Comparison of ENCODE assay signal across 10 cellular contexts in genomic region chr2:160338891-160339290, GRCh38.
DNase-seq lines count a peak whose midpoint lies in the region; ATAC-seq and TF ChIP-seq lines count a peak whose summit lies in the region.
"Had no signal": no experiment of that assay in that cellular context is flagged by ENCODE, and none has a peak within 500 bp of the region (broad histone marks: within the 10 kb centered on the region; RNA-seq: fewer than 3 reads in every experiment).

No MANE protein-coding gene starts in this region.

- H3K4ac ChIP-seq in IMR-90 (ENCODE audit: low read depth, low read length) = no peak overlapping the region

- H3K4me1 Mint-ChIP-seq in endodermal cell = peaks cover 33% of the 10 kb centered on the region

- ATAC-seq in IMR-90 (ENCODE audit: low read depth) (peak; percentile 49; the same call in 1 of the 2 replicates), left colon (no peak), HG03108 (IDR thresholded peaks at IDR 0.05; ENCODE audit: unreplicated experiment) (no peak)

- no peak overlapping the region for H2BK120ac ChIP-seq in IMR-90 (ENCODE audit: low read depth, low read length)

- in situ Hi-C loops in IMR-90 (cut with MboI; ENCODE audit: low sequenced_read_pairs) = no loop called here

- no peak overlapping the region for H3K4me3 Mint-ChIP-seq in endodermal cell

- peak overlapping the region; percentile 10 for H2AK5ac ChIP-seq in IMR-90 (ENCODE audit: low read depth, low read length)

- no peaks in the 10 kb centered on the region; the same call in 1 of the 2 replicates for H3K36me3 ChIP-seq in IMR-90 (ENCODE audit: control insufficient read depth, insufficient read depth, low read length)
- no peaks in the 10 kb centered on the region for H3K36me3 ChIP-seq in endodermal cell (ENCODE audit: control insufficient read depth, insufficient read depth, low read length)
- H3K36me3 ChIP-seq in subcutaneous abdominal adipose tissue (ENCODE audit: control insufficient read depth in 5 of 5, insufficient read depth in 5 of 5, low read length in 5 of 5) = no peaks in the 10 kb centered on the region

- no peak for TF ChIP-seq POLR2A in IMR-90 (IDR thresholded peaks at IDR 0.05; ENCODE audit: low read depth, low read length)

- DNase-seq in IMR-90 (peak; percentile 53), endodermal cell (peak; percentile 58), left colon (peak; percentile 13 to 36), kidney glomerular epithelial cell (lab: John Stamatoyannopoulos, UW) (no peak), NCI-H1694 (lab: John Stamatoyannopoulos, UW) (no peak)
- DNase-seq: activated CD8-positive, alpha-beta memory T cell treated with anti-CD3 and anti-CD28 coated beads for 24 hours; effector CD8-positive, alpha-beta T cell; NCI-H146 had no signal

- TF ChIP-seq CTCF in IMR-90 (conservative IDR thresholded peaks at IDR 0.05; ENCODE audit: low read depth, low read length) (no peak), endodermal cell (conservative IDR thresholded peaks at IDR 0.05) (no peak)

- POLR2A ChIA-PET in IMR-90 (lab: Charles Lee; ENCODE audit: unreplicated experiment) = no interaction called here

- H3K4me3 ChIP-seq in IMR-90 (ENCODE audit: insufficient read depth, low read depth, low read length) (no peak overlapping the region), endodermal cell (ENCODE audit: low read length) (no peak overlapping the region), subcutaneous abdominal adipose tissue (ENCODE audit: low read depth in 1 of 5, low read length in 5 of 5) (no peak overlapping the region)

- no peak overlapping the region for H2AFZ ChIP-seq in IMR-90 (replicated peaks; ENCODE audit: low read length, poor library complexity)

- TF ChIP-seq RAD21 in IMR-90 (IDR thresholded peaks at IDR 0.05; ENCODE audit: low read length) = no peak

- H3K18ac ChIP-seq in IMR-90 (ENCODE audit: low read depth, low read length) = no peak overlapping the region

- intact Hi-C loops in IMR-90 (cut with micrococcal nuclease) = no loop called here
- intact Hi-C loops in left colon (cut with DNase I, micrococcal nuclease) = no loop called here

- H3K4me1 ChIP-seq in IMR-90 (ENCODE audit: control insufficient read depth, insufficient read depth, low read length) (peaks cover 26% of the 10 kb centered on the region), endodermal cell (ENCODE audit: control insufficient read depth, insufficient read depth, low read length) (peaks cover 12% of the 10 kb centered on the region), subcutaneous abdominal adipose tissue (ENCODE audit: control insufficient read depth in 5 of 5, insufficient read depth in 5 of 5, low read length in 5 of 5) (peaks cover 2 to 26% (median 7%) of the 10 kb centered on the region in 5 donors)

- 0 out of 2 replicates have a peak overlapping the region, but pooled peaks have one; percentile 38 for H3K9ac ChIP-seq in IMR-90 (ENCODE audit: low read depth, low read length)
- no peak overlapping the region for H3K9ac ChIP-seq in endodermal cell (ENCODE audit: extremely low read depth, low read length, poor library complexity, severe bottlenecking)
- no peak overlapping the region for H3K9ac ChIP-seq in subcutaneous abdominal adipose tissue (ENCODE audit: low read length in 5 of 5)

- H2BK5ac ChIP-seq in IMR-90 (ENCODE audit: low read depth, low read length, poor library complexity, severe bottlenecking) = no peak overlapping the region

- no peak overlapping the region for H4K91ac ChIP-seq in IMR-90 (ENCODE audit: insufficient read depth, low read depth, low read length)

- H4K5ac ChIP-seq in IMR-90 (ENCODE audit: low read depth, low read length) = no peak overlapping the region

- no peak overlapping the region for H2BK15ac ChIP-seq in IMR-90 (ENCODE audit: low read depth, low read length)

- no peak overlapping the region; the same call in 1 of the 2 replicates for H3K14ac ChIP-seq in IMR-90 (replicated peaks; ENCODE audit: low read depth, low read length)

- no peak overlapping the region for H3K56ac ChIP-seq in IMR-90 (ENCODE audit: extremely low read depth, insufficient read depth, low read length)

- H2BK20ac ChIP-seq in IMR-90 (ENCODE audit: low read depth, low read length) = no peak overlapping the region

- no peak overlapping the region for H4K8ac ChIP-seq in IMR-90 (ENCODE audit: low read depth in 2 of 2, low read length in 2 of 2)

- H3K27me3 ChIP-seq in IMR-90 (ENCODE audit: control insufficient read depth, insufficient read depth, low read length) = no peaks in the 10 kb centered on the region
- no peaks in the 10 kb centered on the region for H3K27me3 ChIP-seq in endodermal cell (ENCODE audit: control insufficient read depth, insufficient read depth, low read length, poor library complexity, severe bottlenecking)
- no peaks in the 10 kb centered on the region for H3K27me3 ChIP-seq in subcutaneous abdominal adipose tissue (ENCODE audit: control insufficient read depth in 5 of 5, insufficient read depth in 4 of 5, low read length in 5 of 5)

- no peak overlapping the region for H3K4me2 ChIP-seq in IMR-90 (ENCODE audit: low read depth, low read length)

- BruUV-seq in IMR-90 (replicated peaks; lab: Mats Ljungman, UMichigan) = no TSS peak

- WGBS in IMR-90 (ENCODE audit: extremely low coverage in 2 of 2, insufficient read length in 1 of 2), 2 experiments = no CpG with 5 or more reads among the region's 2 CpGs
- 67 to 81% methylated on average over 1 to 2 of the region's 2 CpGs for WGBS in endodermal cell (ENCODE audit: insufficient coverage in 1 of 2, insufficient read length in 1 of 2), 2 experiments

- H4K20me1 ChIP-seq in IMR-90 (ENCODE audit: insufficient read depth, low read length) = peaks cover 69% of the 10 kb centered on the region

- H3K23ac ChIP-seq in IMR-90 (ENCODE audit: low read depth, low read length) = peak overlapping the region; percentile 28; the same call in 1 of the 2 replicates

- peaks cover 4% of the 10 kb centered on the region for H3K36me3 Mint-ChIP-seq in endodermal cell (ENCODE audit: low read depth)

- CTCF ChIA-PET in IMR-90 (lab: Yijun Ruan, JAX) = interaction anchor here (0.5 to 0.9 kb wide), 3 partner anchors 13 to 66 kb away, joined by 4 to 5 read pairs (median 4); no protein-coding TSS in a partner anchor

- peaks cover 23% of the 10 kb centered on the region for H3K9me1 ChIP-seq in IMR-90 (ENCODE audit: insufficient read depth, low read length)

- H3K27ac ChIP-seq in IMR-90 (ENCODE audit: insufficient read depth, low read length) (peak overlapping the region; percentile 22; the same call in 1 of the 2 replicates), endodermal cell (ENCODE audit: low read depth, low read length) (no peak overlapping the region), subcutaneous abdominal adipose tissue (ENCODE audit: low read depth, low read length) (peak overlapping the region; percentile 5)

- no peaks in the 10 kb centered on the region for H3K9me3 ChIP-seq in IMR-90 (ENCODE audit: control insufficient read depth, insufficient read depth, low read length)
- no peaks in the 10 kb centered on the region for H3K9me3 ChIP-seq in endodermal cell (ENCODE audit: control insufficient read depth, low read length)
- no peaks in the 10 kb centered on the region for H3K9me3 ChIP-seq in subcutaneous abdominal adipose tissue (ENCODE audit: control insufficient read depth in 5 of 5, low read length in 5 of 5)

- no peak overlapping the region for H2AK9ac ChIP-seq in IMR-90 (replicated peaks; ENCODE audit: low read depth, low read length, poor library complexity)

- dilution Hi-C loops in IMR-90 (cut with HindIII; ENCODE audit: low sequenced_read_pairs, unreplicated experiment) = no loop called here

- H3K9me3 Mint-ChIP-seq in endodermal cell = no peaks in the 10 kb centered on the region

- no peak overlapping the region for H3K27ac Mint-ChIP-seq in endodermal cell

- H3K79me1 ChIP-seq in IMR-90 (ENCODE audit: low read depth in 1 of 2, low read length in 2 of 2) = peaks cover 16 to 76% of the 10 kb centered on the region in 2 experiments

- H3K27me3 Mint-ChIP-seq in endodermal cell (ENCODE audit: insufficient read depth) = no peaks in the 10 kb centered on the region

TF ChIP-seq in IMR-90, 13 proteins besides CTCF, POLR2A, EP300 and RAD21:
- no peak for TF ChIP-seq SMC3 (IDR thresholded peaks at IDR 0.05; ENCODE audit: low read depth, low read length)
- no peak for TF ChIP-seq RCOR1 (IDR thresholded peaks at IDR 0.05; ENCODE audit: insufficient replicate concordance, low read length)

Comparison
In these comparisons a context has a peak if more than half of its experiments do, and no peak if none do; other contexts are left out.
1. DNase-seq: peak in IMR-90 (single experiment), endodermal cell (single experiment) and left colon (2 of 2); none in kidney glomerular epithelial cell (single experiment) and NCI-H1694 (single experiment).